ENCODE assay signal across 17 cellular contexts in genomic region chr9:97694768-97695167, GRCh38. TPM values are rescaled to one million over a fixed set of nuclear protein-coding genes. Genes with fewer than 3 reads are reported as not detected.
A peak's percentile ranks its signal among the peaks of the same experiment; 100 is the strongest.
DNase-seq lines count a peak whose midpoint lies in the region; ATAC-seq and TF ChIP-seq lines count a peak whose summit lies in the region.
"Had no signal": no experiment of that assay in that cellular context is flagged by ENCODE, and none has a peak within 500 bp of the region (broad histone marks: within the 10 kb centered on the region; RNA-seq: fewer than 3 reads in every experiment).

No MANE protein-coding gene starts in this region.

- intact Hi-C loops in MCF 10A (cut with micrococcal nuclease) (no loop called here), mammary epithelial cell (cut with micrococcal nuclease) (no loop called here), PC-9 (cut with micrococcal nuclease; ENCODE audit: unreplicated experiment) (no loop called here), sciatic nerve (cut with DNase I) (no loop called here)

- H3K27me3 ChIP-seq in mammary epithelial cell (ENCODE audit: insufficient read depth, low read length) = no peaks in the 10 kb centered on the region
- no peaks in the 10 kb centered on the region for H3K27me3 ChIP-seq in PC-9 (ENCODE audit: insufficient read depth, low read depth)
- H3K27me3 ChIP-seq: upper lobe of left lung had no signal

- H3K4me1 ChIP-seq in mammary epithelial cell (ENCODE audit: insufficient read depth, low read length) (peaks cover 29% of the 10 kb centered on the region), PC-9 (replicated peaks; ENCODE audit: insufficient read depth) (peaks cover 29% of the 10 kb centered on the region)

- no peak for TF ChIP-seq CTCF in MCF 10A (IDR thresholded peaks at IDR 0.05; ENCODE audit: unreplicated experiment)
- TF ChIP-seq CTCF in mammary epithelial cell (conservative IDR thresholded peaks at IDR 0.05 in 1 of 2, IDR thresholded peaks at IDR 0.05 in 1 of 2; ENCODE audit: extremely low read depth in 1 of 2, insufficient read depth in 1 of 2, low read depth in 1 of 2, low read length in 2 of 2) = no peak
- TF ChIP-seq CTCF in PC-9 (conservative IDR thresholded peaks at IDR 0.05) = no peak
- no peak for TF ChIP-seq CTCF in epithelial cell of proximal tubule (conservative IDR thresholded peaks at IDR 0.05; ENCODE audit: low read depth, low read length)
- TF ChIP-seq CTCF in glutamatergic neuron (IDR thresholded peaks at IDR 0.05; ENCODE audit: partially characterized antibody, unreplicated experiment) = no peak

- 98% methylated on average over 7 of the region's 7 CpGs for WGBS in mammary epithelial cell (ENCODE audit: low coverage, missing lambda C conversion rate)

- H3K27me3 Mint-ChIP-seq in MCF 10A (ENCODE audit: insufficient read depth, unreplicated experiment) (no peaks in the 10 kb centered on the region), glutamatergic neuron (ENCODE audit: unreplicated experiment) (peaks cover 3% of the 10 kb centered on the region)
- no peaks in the 10 kb centered on the region for H3K27me3 Mint-ChIP-seq in stimulated activated naive CD8-positive, alpha-beta T cell treated with anti-CD3 and anti-CD28 coated beads, Interleukin-15, amount 100 ng/mL, for 72 hours

- dilution Hi-C loops in mammary epithelial cell (cut with HindIII; ENCODE audit: low sequenced_read_pairs) = no loop called here

- BruUV-seq in MCF 10A (replicated peaks; lab: Mats Ljungman, UMichigan) (no TSS peak), mammary epithelial cell (replicated peaks; lab: Mats Ljungman, UMichigan) (no TSS peak), PC-9 (replicated peaks; lab: Mats Ljungman, UMichigan) (no TSS peak)

- CTCF ChIA-PET in MCF 10A (lab: Yijun Ruan, JAX) = no interaction called here
- CTCF ChIA-PET in mammary epithelial cell (lab: Charles Lee; ENCODE audit: low non-redundant PET) = no interaction called here
- CTCF ChIA-PET in PC-9 (lab: Charles Lee) = no interaction called here

- H3K4me1 Mint-ChIP-seq in MCF 10A (ENCODE audit: insufficient read depth, unreplicated experiment) = peaks cover 43% of the 10 kb centered on the region
- peaks cover 56% of the 10 kb centered on the region for H3K4me1 Mint-ChIP-seq in stimulated activated naive CD8-positive, alpha-beta T cell treated with anti-CD3 and anti-CD28 coated beads, Interleukin-15, amount 100 ng/mL, for 72 hours
- peaks cover 12% of the 10 kb centered on the region for H3K4me1 Mint-ChIP-seq in glutamatergic neuron (ENCODE audit: low read depth, unreplicated experiment)

- H3F3A ChIP-seq in PC-9 (ENCODE audit: insufficient read depth, low read depth) = peaks cover 9% of the 10 kb centered on the region

- no peaks in the 10 kb centered on the region for H4K20me1 ChIP-seq in mammary epithelial cell (ENCODE audit: insufficient read depth, low read length)
- 0 out of 2 replicates have a peak, but pooled peaks cover 5% of the 10 kb centered on the region for H4K20me1 ChIP-seq in PC-9 (ENCODE audit: insufficient read depth)

- H3K4me3 Mint-ChIP-seq in MCF 10A (ENCODE audit: unreplicated experiment) = peak overlapping the region; percentile 86
- peak overlapping the region; percentile 7 to 19 for H3K4me3 Mint-ChIP-seq in stimulated activated naive CD8-positive, alpha-beta T cell treated with anti-CD3 and anti-CD28 coated beads, Interleukin-15, amount 100 ng/mL, for 72 hours
- no peak overlapping the region for H3K4me3 Mint-ChIP-seq in glutamatergic neuron (ENCODE audit: unreplicated experiment)

- H3K36me3 ChIP-seq in mammary epithelial cell (ENCODE audit: insufficient read depth, low read length) = no peaks in the 10 kb centered on the region
- H3K36me3 ChIP-seq in PC-9 (ENCODE audit: low read depth) = peaks cover 12% of the 10 kb centered on the region

- no peak overlapping the region for H3K27ac ChIP-seq in mammary epithelial cell (ENCODE audit: insufficient read depth, low read depth, low read length)
- no peak overlapping the region for H3K27ac ChIP-seq in PC-9
- H3K27ac ChIP-seq: prostate gland, upper lobe of left lung, WERI-Rb-1 had no signal

- no peak overlapping the region for H3K4me2 ChIP-seq in mammary epithelial cell (ENCODE audit: insufficient read depth, low read depth, low read length)
- peak overlapping the region; percentile 82 for H3K4me2 ChIP-seq in PC-9

- in situ Hi-C loops in mammary epithelial cell (cut with MboI; ENCODE audit: low sequenced_read_pairs in 2 of 2) = no loop called here

- no peak overlapping the region for H3K27ac Mint-ChIP-seq in MCF 10A (ENCODE audit: low read depth, unreplicated experiment)
- no peak overlapping the region for H3K27ac Mint-ChIP-seq in stimulated activated naive CD8-positive, alpha-beta T cell treated with anti-CD3 and anti-CD28 coated beads, Interleukin-15, amount 100 ng/mL, for 72 hours
- no peak overlapping the region for H3K27ac Mint-ChIP-seq in glutamatergic neuron (ENCODE audit: unreplicated experiment)

- H3K79me2 ChIP-seq in mammary epithelial cell (ENCODE audit: insufficient read depth, low read length) (peaks cover 31% of the 10 kb centered on the region), PC-9 (ENCODE audit: low read depth) (peaks cover 39% of the 10 kb centered on the region)

- no peak for ATAC-seq in stimulated activated naive CD8-positive, alpha-beta T cell treated with anti-CD3 and anti-CD28 coated beads, Interleukin-15, amount 100 ng/mL, for 72 hours
- no peak for ATAC-seq in sciatic nerve
- ATAC-seq in HG02970 (IDR thresholded peaks at IDR 0.05; ENCODE audit: low FRiP score, unreplicated experiment) = no peak

- no peaks in the 10 kb centered on the region for H3K9me3 Mint-ChIP-seq in MCF 10A (ENCODE audit: unreplicated experiment)
- no peaks in the 10 kb centered on the region for H3K9me3 Mint-ChIP-seq in stimulated activated naive CD8-positive, alpha-beta T cell treated with anti-CD3 and anti-CD28 coated beads, Interleukin-15, amount 100 ng/mL, for 72 hours
- H3K9me3 Mint-ChIP-seq in glutamatergic neuron (ENCODE audit: unreplicated experiment) = peaks cover 6% of the 10 kb centered on the region

- H3K36me3 Mint-ChIP-seq in MCF 10A (ENCODE audit: insufficient read depth, unreplicated experiment) (peaks cover 39% of the 10 kb centered on the region), glutamatergic neuron (ENCODE audit: unreplicated experiment) (no peaks in the 10 kb centered on the region)

- DNase-seq in MCF 10A (ENCODE audit: unreplicated experiment) (peak; percentile 48), mammary epithelial cell (no peak), PC-9 (no peak), epithelial cell of proximal tubule (ENCODE audit: low read depth) (no peak), sciatic nerve (ENCODE audit: low spot score) (no peak), glutamatergic neuron (no peak)
- DNase-seq in stimulated activated naive CD8-positive, alpha-beta T cell treated with anti-CD3 and anti-CD28 coated beads, Interleukin-15, amount 100 ng/mL, for 72 hours = no peak
- DNase-seq: activated CD8-positive, alpha-beta memory T cell treated with anti-CD3 and anti-CD28 coated beads, Interleukin-2, amount 50 U/mL, for 48 hours; amygdala; DMS79 treated with DMSO at 0.1 percent for 48 hours; foreskin melanocyte; mesendoderm; MV-4-11; upper lobe of left lung; WERI-Rb-1 had no signal

- H3K4me3 ChIP-seq in mammary epithelial cell (replicated peaks in 1 of 3; ENCODE audit: insufficient read depth in 1 of 3, low read depth in 2 of 3, low read length in 3 of 3) (no peak overlapping the region), PC-9 (no peak overlapping the region), epithelial cell of proximal tubule (ENCODE audit: low read depth, low read length) (peak overlapping the region; percentile 90)

- no peak overlapping the region for H2AFZ ChIP-seq in mammary epithelial cell (ENCODE audit: low read depth, low read length)
- no peak overlapping the region for H2AFZ ChIP-seq in PC-9

- POLR2A ChIA-PET in MCF 10A (lab: Yijun Ruan, JAX) = interaction anchor here (1.3 to 2.8 kb wide), 3 partner anchors 11 to 34 kb away, joined by 3 to 17 read pairs (median 3); no protein-coding TSS in a partner anchor
- POLR2A ChIA-PET in PC-9 (lab: Charles Lee; ENCODE audit: unreplicated experiment) = no interaction called here

- H3K9ac ChIP-seq in mammary epithelial cell (ENCODE audit: insufficient read depth, low read length) = no peak overlapping the region

- no peaks in the 10 kb centered on the region for H3K9me2 ChIP-seq in PC-9 (ENCODE audit: insufficient read depth)

- no peaks in the 10 kb centered on the region for H3K9me3 ChIP-seq in mammary epithelial cell (replicated peaks; ENCODE audit: insufficient read depth, low read length)
- no peaks in the 10 kb centered on the region for H3K9me3 ChIP-seq in PC-9 (ENCODE audit: insufficient read depth, low read depth)
- H3K9me3 ChIP-seq: prostate gland, upper lobe of left lung had no signal

RNA-seq across cellular contexts. Expression of gene XPA, which starts 2.4 kb away (rescaled TPM):
- total RNA-seq in MCF 10A (2022) = 11.8 and 12.3 TPM in 2 replicates
- total RNA-seq in mammary epithelial cell = 1 to 10 TPM; 3.7 to 7.6 TPM
- 1.4 TPM for polyA plus RNA-seq in mammary epithelial cell
- polyA minus RNA-seq in mammary epithelial cell = not detected
- 11.6 and 17.4 TPM in 2 replicates for total RNA-seq in PC-9 (2021)
- total RNA-seq in epithelial cell of proximal tubule = 4.7 and 7.6 TPM in 2 replicates
- 21.0 TPM for total RNA-seq in sciatic nerve
- 12.3 TPM for total RNA-seq in glutamatergic neuron (ENCODE audit: unreplicated experiment)
